In the genomic region with DNA sequence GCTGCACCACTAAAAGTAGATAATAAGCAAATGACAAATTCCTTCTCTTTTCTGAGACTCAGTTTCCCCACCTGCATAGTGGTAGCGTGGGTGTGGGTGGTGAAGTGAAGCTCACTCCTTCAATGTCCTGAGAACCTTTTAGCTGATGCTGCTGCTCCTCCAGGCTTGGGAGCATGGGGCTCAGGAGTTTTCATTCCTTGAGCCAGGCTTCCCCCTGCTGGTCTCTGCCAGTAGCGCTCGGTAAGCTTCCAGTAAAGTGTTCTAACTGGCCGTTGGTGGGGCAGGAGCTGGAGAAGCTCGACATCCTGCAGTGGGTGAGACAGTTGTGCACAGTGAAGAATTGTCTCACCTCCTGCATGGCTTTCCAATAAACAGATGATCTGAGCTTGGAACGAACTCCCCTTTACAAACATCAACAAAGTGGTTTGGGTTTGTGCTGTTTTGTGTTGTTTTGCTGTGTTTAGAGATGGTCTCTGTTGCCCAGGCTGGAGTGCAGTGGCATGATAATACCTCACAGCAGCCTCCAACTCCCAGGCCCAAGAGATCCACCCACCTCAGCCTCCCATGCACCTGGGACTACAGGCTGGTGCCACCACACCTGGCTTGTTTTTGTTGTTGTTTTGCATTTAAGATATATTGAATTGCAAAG, we compare ENCODE assay signal across 9 cellular contexts. TPM values are rescaled to one million over a fixed set of nuclear protein-coding genes. Genes with fewer than 3 reads are reported as not detected.
DNase-seq lines count a peak whose midpoint lies in the region; ATAC-seq and TF ChIP-seq lines count a peak whose summit lies in the region.
"Had no signal": no experiment of that assay in that cellular context is flagged by ENCODE, and none has a peak within 500 bp of the region (broad histone marks: within the 10 kb centered on the region; RNA-seq: fewer than 3 reads in every experiment).

No MANE protein-coding gene starts in this region.

- DNase-seq in D341Med (ENCODE audit: low spot score) (peak; percentile 84), NOMO-1 (lab: John Stamatoyannopoulos, UW; ENCODE audit: unreplicated experiment in 2 of 2) (peak; percentile 49 to 69), endodermal cell (peak; percentile 96), mucosa of descending colon (peak in 2 of 3 donors; percentile 81 to 83)
- peak; percentile 4 to 42 for DNase-seq in activated CD8-positive, alpha-beta memory T cell treated with anti-CD3 and anti-CD28 coated beads for 1 hour (ENCODE audit: extremely low read depth in 1 of 2, low read depth in 1 of 2)
- peak; percentile 15 to 57 for DNase-seq in stimulated activated CD8-positive, alpha-beta memory T cell treated with anti-CD3 and anti-CD28 coated beads, Interleukin-7, amount 100 ng/mL, for 48 hours (ENCODE audit: extremely low read depth in 1 of 2, low read depth in 1 of 2)

- ATAC-seq in GM19468 (IDR thresholded peaks at IDR 0.05; ENCODE audit: extremely low read depth, unreplicated experiment): peak; percentile 79
- peak; percentile 88 for ATAC-seq in HG03565 (IDR thresholded peaks at IDR 0.05; ENCODE audit: unreplicated experiment)
- ATAC-seq in mucosa of descending colon: peak; percentile 93

- H3K27ac ChIP-seq in endodermal cell (ENCODE audit: low read depth, low read length): no peak overlapping the region

- H3K9me3 ChIP-seq in endodermal cell (ENCODE audit: control insufficient read depth, low read length) (no peaks in the 10 kb centered on the region), mucosa of descending colon (no peaks in the 10 kb centered on the region)

- H3K27me3 Mint-ChIP-seq in endodermal cell (ENCODE audit: insufficient read depth): no peaks in the 10 kb centered on the region
- H3K27me3 Mint-ChIP-seq: dendritic cell treated with granulocyte-macrophage colony-stimulating factor and Interleukin-4, amounts not matched to agents 40 ng/mL and 50 ng/mL, for 4 days had no signal

- H3K4me1 ChIP-seq in endodermal cell (ENCODE audit: control insufficient read depth, insufficient read depth, low read length) (peaks cover 4% of the 10 kb centered on the region), mucosa of descending colon (ENCODE audit: low read depth) (no peaks in the 10 kb centered on the region)

- TF ChIP-seq CTCF in endodermal cell (conservative IDR thresholded peaks at IDR 0.05): peak; percentile 91
- peak; percentile 73 for TF ChIP-seq CTCF in mucosa of descending colon (IDR thresholded peaks at IDR 0.05)

- H3K36me3 Mint-ChIP-seq in endodermal cell (ENCODE audit: low read depth): no peaks in the 10 kb centered on the region

- H3K4me3 ChIP-seq in endodermal cell (ENCODE audit: low read length) (no peak overlapping the region), mucosa of descending colon (no peak overlapping the region)

- no peaks in the 10 kb centered on the region for H3K27me3 ChIP-seq in endodermal cell (ENCODE audit: control insufficient read depth, insufficient read depth, low read length, poor library complexity, severe bottlenecking)

- H3K4me1 Mint-ChIP-seq in endodermal cell: peaks cover 9% of the 10 kb centered on the region

- H3K36me3 ChIP-seq in endodermal cell (ENCODE audit: control insufficient read depth, insufficient read depth, low read length) (no peaks in the 10 kb centered on the region), mucosa of descending colon (ENCODE audit: low read depth) (no peaks in the 10 kb centered on the region)

- intact Hi-C loops in mucosa of descending colon (cut with DNase I, micrococcal nuclease): loop anchor here in 1 of 2 donors (10.0 kb wide), 1 partner anchor 207 kb away; a partner anchor contains a TSS

- no peak overlapping the region for H3K9ac ChIP-seq in endodermal cell (ENCODE audit: extremely low read depth, low read length, poor library complexity, severe bottlenecking)

- no peak overlapping the region for H3K4me3 Mint-ChIP-seq in endodermal cell
- H3K4me3 Mint-ChIP-seq: dendritic cell treated with granulocyte-macrophage colony-stimulating factor and Interleukin-4, amounts not matched to agents 40 ng/mL and 50 ng/mL, for 4 days had no signal

- no peaks in the 10 kb centered on the region for H3K9me3 Mint-ChIP-seq in endodermal cell
- H3K9me3 Mint-ChIP-seq: dendritic cell treated with granulocyte-macrophage colony-stimulating factor and Interleukin-4, amounts not matched to agents 40 ng/mL and 50 ng/mL, for 4 days had no signal

- WGBS in endodermal cell (ENCODE audit: insufficient coverage in 1 of 2, insufficient read length in 1 of 2), 2 experiments: 10% methylated on average over 5 of the region's 6 CpGs; no CpG with 5 or more reads in 1 of the 2 experiments

- no peak overlapping the region for H3K27ac Mint-ChIP-seq in endodermal cell
- H3K27ac Mint-ChIP-seq: dendritic cell treated with granulocyte-macrophage colony-stimulating factor and Interleukin-4, amounts not matched to agents 40 ng/mL and 50 ng/mL, for 4 days had no signal

RNA-seq across cellular contexts. Expression of a gene that starts 34.6 kb away (rescaled TPM):
- total RNA-seq in endodermal cell (100 to 1,000 TPM; 523 to 643 TPM), mucosa of descending colon (100 to 1,000 TPM in 2 of 3 donors, 10 to 100 TPM in 1; 78.0 to 410 (median 227) TPM)
- 610 TPM for polyA plus RNA-seq in endodermal cell (2013, experiment 1 of 2)
- 610 TPM for polyA plus RNA-seq in endodermal cell (2013, experiment 2 of 2)

Comparison
In these comparisons a context has a peak if more than half of its experiments do, and no peak if none do; other contexts are left out.
1. DNase-seq: peak in every context shown above with its lines; median percentile 96 in endodermal cell; 84 in D341Med; 82 in mucosa of descending colon; 59 in NOMO-1; 36 in stimulated activated CD8-positive, alpha-beta memory T cell treated with anti-CD3 and anti-CD28 coated beads, Interleukin-7, amount 100 ng/mL, for 48 hours; 23 in activated CD8-positive, alpha-beta memory T cell treated with anti-CD3 and anti-CD28 coated beads for 1 hour.